Comparison of ENCODE assay signal across 2 cellular contexts in the genomic region with DNA sequence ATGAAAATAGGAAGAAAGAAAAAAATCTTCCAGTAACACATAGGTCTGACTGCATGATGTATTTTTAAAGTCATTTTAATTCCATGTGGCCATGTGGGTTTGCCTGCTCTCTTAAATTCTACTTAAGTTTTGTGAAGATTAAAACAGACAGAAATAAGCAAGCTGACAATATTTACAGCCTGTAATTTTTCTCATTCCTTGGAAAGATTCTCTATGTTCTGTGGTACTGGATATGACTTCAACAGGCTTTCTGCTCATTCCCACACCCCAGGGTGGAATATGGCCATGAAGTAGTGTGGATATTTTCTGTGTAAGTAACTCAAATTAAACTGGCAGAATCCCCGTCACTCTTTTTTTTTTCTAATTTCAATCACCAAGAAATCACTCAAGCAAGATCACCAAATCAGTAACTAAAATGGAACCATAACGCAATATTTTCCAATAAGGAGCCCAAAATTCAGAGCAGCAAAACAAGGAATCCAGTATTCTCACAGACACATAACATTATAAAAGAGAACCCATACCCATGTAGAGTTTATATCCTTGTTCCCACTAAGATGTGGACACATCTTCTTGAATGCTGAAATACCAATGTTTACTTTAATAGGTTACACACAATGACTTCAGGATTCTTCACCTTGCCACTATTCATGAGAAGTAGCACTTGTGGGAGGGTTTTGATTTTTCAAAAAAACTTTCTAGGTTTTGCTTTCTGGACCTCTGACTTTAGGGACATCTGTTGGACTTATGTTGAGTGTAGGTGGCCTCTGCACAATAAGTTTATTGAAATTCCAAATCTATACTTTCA.
TF ChIP-seq lines count a peak whose summit lies in the region.

No MANE protein-coding gene starts in this region.

TF ChIP-seq in IMR-90, 13 proteins besides CTCF, POLR2A, EP300 and RAD21:
- TF ChIP-seq MAZ (IDR thresholded peaks at IDR 0.05; ENCODE audit: borderline replicate concordance, low read depth, low read length) (no peak), CEBPB (IDR thresholded peaks at IDR 0.05; ENCODE audit: low read depth, low read length) (peak; percentile 65; the same call in 1 of the 2 replicates), RCOR1 (IDR thresholded peaks at IDR 0.05; ENCODE audit: insufficient replicate concordance, low read length) (no peak)

TF ChIP-seq in H1, 55 proteins besides CTCF, POLR2A, EP300 and RAD21:
- TF ChIP-seq CBX8 (IDR thresholded peaks at IDR 0.05; ENCODE audit: borderline replicate concordance, low read depth, low read length) (peak; percentile 48), PHF8 (conservative IDR thresholded peaks at IDR 0.05; ENCODE audit: low read depth, low read length) (no peak)
TF ChIP-seq in H1: peak in this region for 1.
